ENCODE assay signal across 19 cellular contexts in the genomic region with DNA sequence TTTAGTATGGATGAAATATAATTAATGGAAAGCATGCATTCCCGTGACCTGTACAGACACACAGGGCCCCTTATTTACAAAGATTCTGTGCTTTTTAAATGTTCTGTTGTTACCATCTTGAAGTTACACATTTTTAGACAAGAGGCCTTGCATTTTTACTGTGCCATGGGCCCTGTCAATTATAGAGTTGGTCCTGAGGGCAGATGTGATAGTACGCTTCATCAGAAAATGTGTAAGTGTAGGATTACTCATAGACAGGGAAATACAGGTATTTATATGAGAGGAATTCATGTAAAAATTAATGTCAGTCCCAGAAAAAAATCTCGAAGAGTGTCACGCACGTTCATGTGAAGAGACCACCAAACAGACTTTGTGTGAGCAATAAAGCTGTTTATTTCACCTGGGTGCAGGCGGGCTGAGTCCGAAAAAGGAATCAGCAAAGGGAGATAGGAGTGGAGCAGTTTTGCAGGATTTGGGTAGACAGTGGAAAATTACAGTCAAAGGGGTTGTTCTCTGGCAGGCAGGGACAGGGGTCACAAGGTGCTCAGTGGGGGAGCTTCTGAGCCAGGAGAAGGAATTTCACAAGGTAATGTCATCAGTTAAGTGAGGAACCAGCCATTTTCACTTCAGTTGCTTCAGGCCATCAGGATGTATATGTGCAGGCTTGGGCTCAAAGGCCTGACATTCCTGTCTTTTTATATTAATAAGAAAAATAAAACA. TPM values are rescaled to one million over a fixed set of nuclear protein-coding genes. Genes with fewer than 3 reads are reported as not detected.
"Had no signal": no experiment of that assay in that cellular context is flagged by ENCODE, and none has a peak within 500 bp of the region (broad histone marks: within the 10 kb centered on the region; RNA-seq: fewer than 3 reads in every experiment).

No MANE protein-coding gene starts in this region.

- FAIRE-seq: bronchial epithelial cell, small intestine had no signal

- H3K36me3 ChIP-seq: ascending aorta, suprapubic skin had no signal

- DNase-seq: activated CD4-positive, alpha-beta T cell treated with anti-CD3 and anti-CD28 coated beads, Interleukin-2, amount 50 U/mL, for 4 hours; activated naive CD4-positive, alpha-beta T cell treated with anti-CD3 and anti-CD28 coated beads for 36 hours; activated naive CD8-positive, alpha-beta T cell treated with anti-CD3 and anti-CD28 coated beads, Interleukin-2, amount 50 U/mL, for 24 hours; kidney glomerular epithelial cell; nucleus accumbens; right cardiac atrium; small intestine; SW 1271 had no signal

- H3K9me3 Mint-ChIP-seq: activated naive CD4-positive, alpha-beta T cell treated with anti-CD3 and anti-CD28 coated beads for 36 hours; activated naive CD8-positive, alpha-beta T cell treated with anti-CD3 and anti-CD28 coated beads, Interleukin-2, amount 50 U/mL, for 24 hours; activated T-helper 2 cell treated with anti-CD3 and anti-CD28 coated beads, Interferon-gamma antibody, Interleukin-2, Interleukin-4, amounts not matched to agents 10 μg/mL and 5 μg/mL and 100 μg/mL, durations not matched to agents 14 hours and 24 hours and 36 hours; natural killer cell treated with Interleukin-12 subunit alpha and Interleukin-12 subunit beta and Interleukin-15 and Interleukin-18, amount 100 ng/mL, for 72 hours; stimulated activated naive CD8-positive, alpha-beta T cell treated with anti-CD3 and anti-CD28 coated beads, Interleukin-15, Interleukin-2, amounts not matched to agents 100 ng/mL and 50 ng/mL, for 24 hours; T-helper 2 cell treated with Interferon-gamma antibody and Interleukin-4, amounts not matched to agents 5 μg/mL and 100 μg/mL, for 36 hours had no signal

- H3K27me3 ChIP-seq: ascending aorta, suprapubic skin had no signal

- H3K4me3 ChIP-seq: ascending aorta, suprapubic skin had no signal

- H3K4me3 Mint-ChIP-seq: activated naive CD4-positive, alpha-beta T cell treated with anti-CD3 and anti-CD28 coated beads for 36 hours; activated naive CD8-positive, alpha-beta T cell treated with anti-CD3 and anti-CD28 coated beads, Interleukin-2, amount 50 U/mL, for 24 hours; natural killer cell treated with Interleukin-12 subunit alpha and Interleukin-12 subunit beta and Interleukin-15 and Interleukin-18, amount 100 ng/mL, for 72 hours; stimulated activated naive CD8-positive, alpha-beta T cell treated with anti-CD3 and anti-CD28 coated beads, Interleukin-15, Interleukin-2, amounts not matched to agents 100 ng/mL and 50 ng/mL, for 24 hours; T-helper 2 cell treated with Interferon-gamma antibody and Interleukin-4, amounts not matched to agents 5 μg/mL and 100 μg/mL, for 36 hours; type B pancreatic cell had no signal

- H3K27ac ChIP-seq: ascending aorta had no signal

- H3K9me3 ChIP-seq: ascending aorta, suprapubic skin had no signal

- H3K27ac Mint-ChIP-seq: activated naive CD4-positive, alpha-beta T cell treated with anti-CD3 and anti-CD28 coated beads for 36 hours; activated naive CD8-positive, alpha-beta T cell treated with anti-CD3 and anti-CD28 coated beads, Interleukin-2, amount 50 U/mL, for 24 hours; activated T-helper 2 cell treated with anti-CD3 and anti-CD28 coated beads, Interferon-gamma antibody, Interleukin-2, Interleukin-4, amounts not matched to agents 10 μg/mL and 5 μg/mL and 100 μg/mL, durations not matched to agents 14 hours and 24 hours and 36 hours; natural killer cell treated with Interleukin-12 subunit alpha and Interleukin-12 subunit beta and Interleukin-15 and Interleukin-18, amount 100 ng/mL, for 72 hours; stimulated activated naive CD8-positive, alpha-beta T cell treated with anti-CD3 and anti-CD28 coated beads, Interleukin-15, Interleukin-2, amounts not matched to agents 100 ng/mL and 50 ng/mL, for 24 hours; T-helper 2 cell treated with Interferon-gamma antibody and Interleukin-4, amounts not matched to agents 5 μg/mL and 100 μg/mL, for 36 hours; type B pancreatic cell had no signal

- H3K36me3 Mint-ChIP-seq: natural killer cell treated with Interleukin-12 subunit alpha and Interleukin-12 subunit beta and Interleukin-15 and Interleukin-18, amount 100 ng/mL, for 72 hours; type B pancreatic cell had no signal

- H3K4me1 ChIP-seq: ascending aorta had no signal

- H3K27me3 Mint-ChIP-seq: activated naive CD8-positive, alpha-beta T cell treated with anti-CD3 and anti-CD28 coated beads, Interleukin-2, amount 50 U/mL, for 24 hours; stimulated activated naive CD8-positive, alpha-beta T cell treated with anti-CD3 and anti-CD28 coated beads, Interleukin-15, Interleukin-2, amounts not matched to agents 100 ng/mL and 50 ng/mL, for 24 hours had no signal

- ATAC-seq: activated naive CD8-positive, alpha-beta T cell treated with anti-CD3 and anti-CD28 coated beads, Interleukin-2, amount 50 U/mL, for 24 hours; natural killer cell treated with Interleukin-12 subunit alpha and Interleukin-12 subunit beta and Interleukin-15 and Interleukin-18, amount 100 ng/mL, for 72 hours; right cardiac atrium had no signal

RNA-seq across cellular contexts. Expression of a gene that starts 12.2 kb away (rescaled TPM):
- total RNA-seq: ascending aorta, dermis microvascular lymphatic vessel endothelial cell, mesenteric fat pad, posterior vena cava had no signal
